Comparison of ENCODE assay signal across 10 cellular contexts in the genomic region with DNA sequence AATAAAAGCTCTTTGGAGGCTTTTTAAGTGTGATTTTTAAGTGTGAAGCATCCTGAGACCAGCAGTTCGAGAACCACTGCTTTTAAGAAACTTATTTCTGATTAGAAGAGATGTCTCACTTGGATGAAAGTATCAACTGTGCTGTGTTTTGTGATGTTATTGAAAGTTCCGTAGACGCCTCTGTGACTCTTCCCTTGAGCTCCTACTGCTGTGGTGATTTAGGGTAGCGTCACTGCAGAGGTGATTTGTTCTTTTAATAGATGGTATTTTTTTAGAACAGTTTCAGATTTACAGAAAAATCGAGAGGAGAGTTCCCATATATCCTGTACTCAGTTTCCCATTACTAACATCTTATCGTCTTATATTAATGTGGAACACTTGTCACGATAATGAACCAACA.
"Had no signal": no experiment of that assay in that cellular context is flagged by ENCODE, and none has a peak within 500 bp of the region (broad histone marks: within the 10 kb centered on the region; RNA-seq: fewer than 3 reads in every experiment).

No MANE protein-coding gene starts in this region.

- H3K4me1 Mint-ChIP-seq: IgD-negative memory B cell had no signal

- DNase-seq: GM23248, GOT3, H7, HFFc6, KBM-7 had no signal

- ATAC-seq: HCT116, HepG2 had no signal

- H3K4me3 Mint-ChIP-seq: HFFc6, IgD-negative memory B cell had no signal

- H3K27ac Mint-ChIP-seq: HFFc6, IgD-negative memory B cell had no signal

- H3K9me3 ChIP-seq: HAP-1 had no signal

- H3K27ac ChIP-seq: GM23248, HL-60 had no signal

- H3K4me3 ChIP-seq: GM23248, HAP-1 had no signal

- H3K4me1 ChIP-seq: HAP-1 had no signal

- H3K9me3 Mint-ChIP-seq: HFFc6, IgD-negative memory B cell had no signal

- H3K27me3 Mint-ChIP-seq: IgD-negative memory B cell had no signal
